In genomic region chr11:69490516-69490915, GRCh38 we compare ENCODE assay signal across 18 cellular contexts. TPM values are rescaled to one million over a fixed set of nuclear protein-coding genes. Genes with fewer than 3 reads are reported as not detected.
A peak's percentile ranks its signal among the peaks of the same experiment; 100 is the strongest.
DNase-seq lines count a peak whose midpoint lies in the region; TF ChIP-seq lines count a peak whose summit lies in the region.
"Had no signal": no experiment of that assay in that cellular context is flagged by ENCODE, and none has a peak within 500 bp of the region (broad histone marks: within the 10 kb centered on the region; RNA-seq: fewer than 3 reads in every experiment).

No MANE protein-coding gene starts in this region.

- H3K36me3 ChIP-seq in H7 (replicated peaks; ENCODE audit: control insufficient read depth, insufficient read depth, low read length) (no peaks in the 10 kb centered on the region), mesenchymal stem cell (ENCODE audit: control insufficient read depth in 1 of 2, insufficient read depth in 2 of 2, low read depth in 1 of 2, low read length in 2 of 2) (peaks cover 0 to 5% of the 10 kb centered on the region in 2 experiments)
- H3K36me3 ChIP-seq: HAP-1 had no signal

- H3K27me3 ChIP-seq in H7 (ENCODE audit: control insufficient read depth, insufficient read depth, low read length) (no peaks in the 10 kb centered on the region), mesenchymal stem cell (ENCODE audit: control insufficient read depth in 1 of 2, insufficient read depth in 1 of 2, low read length in 2 of 2) (peaks cover 5 to 9% of the 10 kb centered on the region in 2 experiments)

- H3K9ac ChIP-seq in mesenchymal stem cell (ENCODE audit: low read length): no peak overlapping the region

- no peak overlapping the region for H3K4ac ChIP-seq in mesenchymal stem cell (ENCODE audit: low read depth in 1 of 2, low read length in 2 of 2)

- no peak overlapping the region for H2AK5ac ChIP-seq in mesenchymal stem cell (ENCODE audit: low read length, severe bottlenecking)

- H3K36me3 Mint-ChIP-seq in chondrocyte (ENCODE audit: low read depth): no peaks in the 10 kb centered on the region
- H3K36me3 Mint-ChIP-seq: CD14-positive monocyte; CD8-positive, alpha-beta T cell had no signal

- no peak overlapping the region for H3K4me2 ChIP-seq in mesenchymal stem cell (ENCODE audit: low read length, poor library complexity, severe bottlenecking)
- H3K4me2 ChIP-seq: A549 had no signal

- no peak overlapping the region for H2BK12ac ChIP-seq in mesenchymal stem cell (ENCODE audit: low read length in 2 of 2)

- DNase-seq in H7 (peak; percentile 58), chondrocyte (ENCODE audit: low spot score) (peak; percentile 56), mesenchymal stem cell (no peak), posterior vena cava (ENCODE audit: low spot score) (peak; percentile 47), NCI-H1694 (lab: John Stamatoyannopoulos, UW) (no peak), NCI-H82 treated with DMSO at 0.1 percent for 48 hours (lab: John Stamatoyannopoulos, UW; ENCODE audit: unreplicated experiment) (no peak)
- no peak for DNase-seq in activated T-cell treated with anti-CD3 and anti-CD28 coated beads, Interleukin-2, amount 50 U/mL, for 1 hour
- DNase-seq: CD8-positive, alpha-beta T cell; COR-L47; DMS153; DMS79 treated with DMSO at 0.1 percent for 48 hours; EL; GOT3 had no signal

- H2BK5ac ChIP-seq in mesenchymal stem cell (ENCODE audit: low read depth, low read length, poor library complexity, severe bottlenecking): no peak overlapping the region

- no peak overlapping the region for H3K23ac ChIP-seq in mesenchymal stem cell (ENCODE audit: low read length in 2 of 2)

- H3K4me3 ChIP-seq in H7 (ENCODE audit: insufficient read depth, low read depth, low read length) (no peak overlapping the region), mesenchymal stem cell (ENCODE audit: insufficient read depth in 1 of 2, low read depth in 1 of 2, low read length in 2 of 2) (no peak overlapping the region)
- H3K4me3 ChIP-seq: A549, HAP-1 had no signal

- no peak overlapping the region for H3K27ac ChIP-seq in mesenchymal stem cell (ENCODE audit: low read length, poor library complexity, severe bottlenecking)

- H3K9me3 Mint-ChIP-seq in chondrocyte (ENCODE audit: low read depth): no peaks in the 10 kb centered on the region
- H3K9me3 Mint-ChIP-seq: CD8-positive, alpha-beta T cell had no signal

- H3K4me1 ChIP-seq in mesenchymal stem cell (ENCODE audit: control insufficient read depth, insufficient read depth, low read depth, low read length): peaks cover 6% of the 10 kb centered on the region
- H3K4me1 ChIP-seq: HAP-1 had no signal

- intact Hi-C loops in posterior vena cava (cut with DNase I): no loop called here

- H4K8ac ChIP-seq in mesenchymal stem cell (ENCODE audit: low read length): no peak overlapping the region

- no peak overlapping the region for H3K4me3 Mint-ChIP-seq in chondrocyte (ENCODE audit: unreplicated experiment)
- H3K4me3 Mint-ChIP-seq: CD14-positive monocyte; CD8-positive, alpha-beta T cell had no signal

- no peak overlapping the region for H2BK120ac ChIP-seq in mesenchymal stem cell (ENCODE audit: low read depth, low read length)

- TF ChIP-seq CTCF in chondrocyte (IDR thresholded peaks at IDR 0.05): no peak

- H3K27me3 Mint-ChIP-seq in chondrocyte (ENCODE audit: low read depth): peaks cover 15% of the 10 kb centered on the region

- no peaks in the 10 kb centered on the region for H3K79me1 ChIP-seq in mesenchymal stem cell (replicated peaks; ENCODE audit: low read length, poor library complexity, severe bottlenecking)

- no peaks in the 10 kb centered on the region for H3K9me3 ChIP-seq in mesenchymal stem cell (ENCODE audit: control insufficient read depth, low read length)
- H3K9me3 ChIP-seq: A549, HAP-1 had no signal

- peaks cover 6% of the 10 kb centered on the region for H3K4me1 Mint-ChIP-seq in chondrocyte (ENCODE audit: low read depth)
- H3K4me1 Mint-ChIP-seq: CD14-positive monocyte had no signal

- H3K27ac Mint-ChIP-seq in chondrocyte (ENCODE audit: unreplicated experiment): no peak overlapping the region
- H3K27ac Mint-ChIP-seq: CD8-positive, alpha-beta T cell had no signal

- no peak overlapping the region for H3K14ac ChIP-seq in mesenchymal stem cell (ENCODE audit: low read length in 2 of 2)

- H2BK15ac ChIP-seq in mesenchymal stem cell (ENCODE audit: low read depth, poor library complexity, severe bottlenecking): no peak overlapping the region

- WGBS in mesenchymal stem cell: 95% methylated on average over 10 of the region's 10 CpGs

- peak overlapping the region; percentile 2 for H4K91ac ChIP-seq in mesenchymal stem cell (ENCODE audit: low read length)

- H3K18ac ChIP-seq in mesenchymal stem cell (ENCODE audit: low read depth in 1 of 2, low read length in 2 of 2): no peak overlapping the region

- no peak overlapping the region for H2AFZ ChIP-seq in mesenchymal stem cell (ENCODE audit: low read depth, low read length)

RNA-seq across cellular contexts. Expression of gene LINC01488, which starts 9.1 kb away (rescaled TPM):
- not detected in 2 replicates for total RNA-seq in H7 (2014; rRNA removed; shearing (Covaris generic))
- total RNA-seq in chondrocyte: not detected in 3 replicates
- not detected for polyA plus RNA-seq in mesenchymal stem cell (2013, experiment 1 of 2)
- polyA plus RNA-seq in mesenchymal stem cell (2013, experiment 2 of 2): not detected
- not detected for total RNA-seq in posterior vena cava
- total RNA-seq: CD8-positive, alpha-beta T cell had no signal
- polyA plus RNA-seq: AG04450, BJ, CD14-positive monocyte had no signal

Comparison
In these comparisons a context has a peak if more than half of its experiments do, and no peak if none do; other contexts are left out.
1. DNase-seq: peak in H7 (single experiment), chondrocyte (single experiment) and posterior vena cava (single experiment); none in mesenchymal stem cell (single experiment), NCI-H1694 (single experiment), NCI-H82 treated with DMSO at 0.1 percent for 48 hours (single experiment) and activated T-cell treated with anti-CD3 and anti-CD28 coated beads, Interleukin-2, amount 50 U/mL, for 1 hour (single experiment).